Comparison of ENCODE assay signal across 12 cellular contexts in the genomic region with DNA sequence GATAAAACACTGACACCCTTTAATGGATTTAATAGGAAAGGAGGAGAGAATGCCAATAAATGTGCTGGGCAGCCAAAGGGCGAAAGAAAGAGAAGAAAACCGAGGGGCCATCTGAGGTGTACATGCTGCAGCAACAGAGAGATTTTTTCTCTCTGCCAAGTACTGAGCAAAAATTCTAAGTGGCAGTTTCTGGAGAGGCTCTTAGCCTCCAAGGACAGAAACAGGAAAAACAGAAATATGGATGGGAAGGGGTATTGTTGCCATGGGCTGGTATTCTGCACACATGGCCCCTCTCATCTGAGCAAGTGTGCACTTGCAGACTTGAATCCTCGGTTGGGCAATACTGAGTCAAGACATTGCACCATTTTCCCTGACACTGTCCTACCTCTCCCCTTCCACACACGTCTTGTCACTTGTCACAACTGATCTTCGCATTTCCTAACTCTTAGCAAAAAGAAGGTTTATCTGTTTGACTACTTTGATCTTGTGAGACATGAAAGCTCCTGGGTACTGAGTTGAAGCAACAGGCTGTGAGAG.
DNase-seq lines count a peak whose midpoint lies in the region; ATAC-seq and TF ChIP-seq lines count a peak whose summit lies in the region.
"Had no signal": no experiment of that assay in that cellular context is flagged by ENCODE, and none has a peak within 500 bp of the region (broad histone marks: within the 10 kb centered on the region; RNA-seq: fewer than 3 reads in every experiment).

No MANE protein-coding gene starts in this region.

- H3K9ac ChIP-seq in fibroblast of lung (ENCODE audit: insufficient read depth, low read length), result peak overlapping the region; percentile 1
- H3K9ac ChIP-seq: BLaER1 treated with 17β-estradiol and CSF1 and Interleukin-3, amounts not matched to agents 10 nM and 100 nM had no signal

- peaks cover 79% of the 10 kb centered on the region for H3K36me3 ChIP-seq in SJSA1
- H3K36me3 ChIP-seq in fibroblast of lung (ENCODE audit: control insufficient read depth, insufficient read depth, low read length), result peaks cover 12% of the 10 kb centered on the region

- ATAC-seq in GM18907 (IDR thresholded peaks at IDR 0.05; ENCODE audit: unreplicated experiment), result no peak
- ATAC-seq in GM21526 (IDR thresholded peaks at IDR 0.05; ENCODE audit: low FRiP score, unreplicated experiment), result no peak
- ATAC-seq in GM18505 (IDR thresholded peaks at IDR 0.05; ENCODE audit: unreplicated experiment), result no peak
- ATAC-seq in GM19023 (IDR thresholded peaks at IDR 0.05; ENCODE audit: unreplicated experiment), result no peak
- ATAC-seq: activated naive CD4-positive, alpha-beta T cell treated with anti-CD3 and anti-CD28 coated beads, Interleukin-2, amount 50 U/mL, for 72 hours had no signal

- no peaks in the 10 kb centered on the region for H3K27me3 Mint-ChIP-seq in progenitor cell of endocrine pancreas
- H3K27me3 Mint-ChIP-seq: activated CD4-positive, alpha-beta memory T cell treated with anti-CD3 and anti-CD28 coated beads, Interleukin-2, amount 10 ng/mL, durations not matched to agents 7 days and 5 days had no signal

- H3K27me3 ChIP-seq in SJSA1 (replicated peaks) (no peaks in the 10 kb centered on the region), fibroblast of lung (ENCODE audit: control insufficient read depth, insufficient read depth, low read length) (no peaks in the 10 kb centered on the region)
- H3K27me3 ChIP-seq: BLaER1 treated with 17β-estradiol and CSF1 and Interleukin-3, amounts not matched to agents 10 nM and 100 nM had no signal

- H3K36me3 Mint-ChIP-seq in progenitor cell of endocrine pancreas (ENCODE audit: insufficient read depth), result peaks cover 14% of the 10 kb centered on the region
- H3K36me3 Mint-ChIP-seq: activated naive CD4-positive, alpha-beta T cell treated with anti-CD3 and anti-CD28 coated beads, Interleukin-2, amount 50 U/mL, for 72 hours had no signal

- TF ChIP-seq POLR2A in GM18505 (IDR thresholded peaks at IDR 0.05; ENCODE audit: borderline replicate concordance, extremely low read depth, insufficient read depth, insufficient read length), result no peak

- H3K4me3 ChIP-seq in SJSA1, result no peak overlapping the region
- H3K4me3 ChIP-seq in fibroblast of lung (replicated peaks in 1 of 4; ENCODE audit: control extremely low read depth in 1 of 4, insufficient read depth in 1 of 4, low read depth in 3 of 4, low read length in 4 of 4), result no peak overlapping the region
- H3K4me3 ChIP-seq: BLaER1 treated with 17β-estradiol and CSF1 and Interleukin-3, amounts not matched to agents 10 nM and 100 nM had no signal

- no peak overlapping the region for H2AFZ ChIP-seq in fibroblast of lung (ENCODE audit: low read length)

- H3K4me3 Mint-ChIP-seq in progenitor cell of endocrine pancreas (ENCODE audit: low read depth), result no peak overlapping the region
- H3K4me3 Mint-ChIP-seq: activated CD4-positive, alpha-beta memory T cell treated with anti-CD3 and anti-CD28 coated beads, Interleukin-2, amount 10 ng/mL, durations not matched to agents 7 days and 5 days; T-helper 1 cell treated with Interleukin-12 subunit alpha and Interleukin-12 subunit beta and Interleukin-4 antibody, amounts not matched to agents 30 μg/mL and 1 μg/mL, for 36 hours had no signal

- H3K9me3 ChIP-seq in SJSA1 (replicated peaks), result no peaks in the 10 kb centered on the region; the same call in 1 of the 2 replicates
- no peaks in the 10 kb centered on the region for H3K9me3 ChIP-seq in fibroblast of lung (ENCODE audit: control insufficient read depth, insufficient read depth, low read depth, low read length)

- H3K4me1 Mint-ChIP-seq in progenitor cell of endocrine pancreas (ENCODE audit: low read depth), result peaks cover 17% of the 10 kb centered on the region
- H3K4me1 Mint-ChIP-seq: activated CD4-positive, alpha-beta memory T cell treated with anti-CD3 and anti-CD28 coated beads, Interleukin-2, amount 10 ng/mL, durations not matched to agents 7 days and 5 days had no signal

- DNase-seq in DMS79 (lab: John Stamatoyannopoulos, UW) (peak; percentile 21), SJSA1 (ENCODE audit: low read depth in 1 of 2, low spot score in 2 of 2) (no peak), fibroblast of lung (ENCODE audit: low read depth in 2 of 2) (peak in 1 of 2 donors; percentile 32), progenitor cell of endocrine pancreas (ENCODE audit: low spot score, unreplicated experiment) (no peak)
- DNase-seq: activated CD4-positive, alpha-beta memory T cell treated with anti-CD3 and anti-CD28 coated beads, Interleukin-2, amount 10 ng/mL, durations not matched to agents 7 days and 5 days had no signal

- peak overlapping the region; percentile 84 for H3K27ac ChIP-seq in SJSA1
- peak overlapping the region; percentile 98 for H3K27ac ChIP-seq in fibroblast of lung (ENCODE audit: insufficient read depth, low read length)
- H3K27ac ChIP-seq: BLaER1 treated with 17β-estradiol and CSF1 and Interleukin-3, amounts not matched to agents 10 nM and 100 nM had no signal

- peak overlapping the region; percentile 92 for H3K27ac Mint-ChIP-seq in progenitor cell of endocrine pancreas
- H3K27ac Mint-ChIP-seq: activated CD4-positive, alpha-beta memory T cell treated with anti-CD3 and anti-CD28 coated beads, Interleukin-2, amount 10 ng/mL, durations not matched to agents 7 days and 5 days; activated naive CD4-positive, alpha-beta T cell treated with anti-CD3 and anti-CD28 coated beads, Interleukin-2, amount 50 U/mL, for 72 hours; T-helper 1 cell treated with Interleukin-12 subunit alpha and Interleukin-12 subunit beta and Interleukin-4 antibody, amounts not matched to agents 30 μg/mL and 1 μg/mL, for 36 hours had no signal

- H3K4me1 ChIP-seq in SJSA1 (replicated peaks), result peaks cover 38% of the 10 kb centered on the region
- H3K4me1 ChIP-seq in fibroblast of lung (ENCODE audit: control insufficient read depth, extremely low read depth, insufficient read depth, low read length), result peaks cover 19% of the 10 kb centered on the region

- TF ChIP-seq CTCF in fibroblast of lung (conservative IDR thresholded peaks at IDR 0.05 in 1 of 2, IDR thresholded peaks at IDR 0.05 in 1 of 2; ENCODE audit: low read depth in 1 of 2, low read length in 2 of 2) (no peak), progenitor cell of endocrine pancreas (IDR thresholded peaks at IDR 0.05; ENCODE audit: unreplicated experiment) (no peak)

- no peaks in the 10 kb centered on the region for H3K79me2 ChIP-seq in fibroblast of lung (ENCODE audit: control insufficient read depth, insufficient read depth, low read length)

- H3K9me3 Mint-ChIP-seq in progenitor cell of endocrine pancreas (ENCODE audit: low read depth), result no peaks in the 10 kb centered on the region
- H3K9me3 Mint-ChIP-seq: activated CD4-positive, alpha-beta memory T cell treated with anti-CD3 and anti-CD28 coated beads, Interleukin-2, amount 10 ng/mL, durations not matched to agents 7 days and 5 days; activated naive CD4-positive, alpha-beta T cell treated with anti-CD3 and anti-CD28 coated beads, Interleukin-2, amount 50 U/mL, for 72 hours; T-helper 1 cell treated with Interleukin-12 subunit alpha and Interleukin-12 subunit beta and Interleukin-4 antibody, amounts not matched to agents 30 μg/mL and 1 μg/mL, for 36 hours had no signal

- H4K20me1 ChIP-seq in fibroblast of lung (ENCODE audit: control insufficient read depth, extremely low read depth, insufficient read depth, low read length), result no peaks in the 10 kb centered on the region
- H4K20me1 ChIP-seq: BLaER1 treated with 17β-estradiol and CSF1 and Interleukin-3, amounts not matched to agents 10 nM and 100 nM had no signal

- H3K4me2 ChIP-seq in fibroblast of lung (ENCODE audit: extremely low read depth, insufficient read depth, low read length), result no peak overlapping the region
